ENCODE assay signal across 8 cellular contexts in genomic region chr22:21867528-21868266, GRCh38. TPM values are rescaled to one million over a fixed set of nuclear protein-coding genes. Genes with fewer than 3 reads are reported as not detected.
DNase-seq lines count a peak whose midpoint lies in the region; ATAC-seq and TF ChIP-seq lines count a peak whose summit lies in the region.

Gene MAPK1, minus strand, starts transcription at chr22:21867645. Its CDS starts 205 bp downstream, at chr22:21867440.

- intact Hi-C loops in stomach (cut with DNase I; ENCODE audit: low total_unique reads): loop anchor here (10.0 kb wide), 1 partner anchor 63 kb away; no protein-coding TSS in a partner anchor

- H3K27ac ChIP-seq in KOPT-K1 (ENCODE audit: low read depth, low read length, poor library complexity, severe bottlenecking) (peak within 1 kb of the TSS; percentile 75), RWPE1 (peak within 1 kb of the TSS; percentile 83), neural cell (ENCODE audit: low read length) (peak within 1 kb of the TSS; percentile 83), stomach (peak within 1 kb of the TSS; percentile 89 to 100 (median 93))

- TF ChIP-seq EP300 in neural cell (conservative IDR thresholded peaks at IDR 0.05; ENCODE audit: poor library complexity, severe bottlenecking) (peak; percentile 24), stomach (IDR thresholded peaks at IDR 0.05) (no peak)

- CTCF ChIA-PET in RWPE1 (lab: Yijun Ruan, JAX): no interaction called here

- H3K9ac ChIP-seq in neural cell (ENCODE audit: low read length): peak within 1 kb of the TSS; percentile 86

- H2AFZ ChIP-seq in neural cell (ENCODE audit: low read depth, low read length): peak within 1 kb of the TSS; percentile 69

- H3K9me3 ChIP-seq in KOPT-K1 (ENCODE audit: insufficient read depth, low read length, poor library complexity, severe bottlenecking): no peaks in the 10 kb centered on the region
- H3K9me3 ChIP-seq in neural cell (ENCODE audit: low read length): no peaks in the 10 kb centered on the region
- no peaks in the 10 kb centered on the region for H3K9me3 ChIP-seq in stomach

- H3F3A ChIP-seq in neural cell (ENCODE audit: insufficient read depth, low read length, poor library complexity, severe bottlenecking): no peaks in the 10 kb centered on the region

- H3K4me3 ChIP-seq in fibroblast of the aortic adventitia (ENCODE audit: low read depth, low read length) (peak within 1 kb of the TSS; percentile 92), neural cell (ENCODE audit: low read length) (peak within 1 kb of the TSS; percentile 94), stomach (peak within 1 kb of the TSS; percentile 75 to 92 (median 90))

- H4K20me1 ChIP-seq in neural cell (ENCODE audit: insufficient read depth): peaks cover 15% of the 10 kb centered on the region

- TF ChIP-seq RAD21 in neural cell (conservative IDR thresholded peaks at IDR 0.05): no peak

- peak; percentile 77 for ATAC-seq in GM21786 (IDR thresholded peaks at IDR 0.05; ENCODE audit: unreplicated experiment)

- H3K4me1 ChIP-seq in stomach: peaks cover 24 to 47% (median 38%) of the 10 kb centered on the region in 4 donors

- H3K79me2 ChIP-seq in neural cell (replicated peaks; ENCODE audit: insufficient read depth, low read length): peaks cover 42% of the 10 kb centered on the region

- H3K27me3 ChIP-seq in neural cell (ENCODE audit: insufficient read depth, low read depth, low read length) (no peaks in the 10 kb centered on the region), stomach (no peaks in the 10 kb centered on the region)

- H3K36me3 ChIP-seq in KOPT-K1 (ENCODE audit: insufficient read depth, low read length): peaks cover 7% of the 10 kb centered on the region; the same call in 1 of the 2 replicates
- no peaks in the 10 kb centered on the region for H3K36me3 ChIP-seq in neural cell (ENCODE audit: insufficient read depth, low read length)
- H3K36me3 ChIP-seq in stomach: no peaks in the 10 kb centered on the region

- H3K4me2 ChIP-seq in neural cell (ENCODE audit: low read length): peak within 1 kb of the TSS; percentile 60

- no peaks in the 10 kb centered on the region for H3K9me2 ChIP-seq in neural cell (ENCODE audit: insufficient read depth, low read length)

- 1 to 3% (median 2%) methylated on average over 30 to 73 of the region's 74 CpGs for WGBS in stomach, 5 donors

- TF ChIP-seq CTCF in RWPE1 (conservative IDR thresholded peaks at IDR 0.05; ENCODE audit: low read depth) (peak; percentile 25; the same call in 1 of the 2 replicates), fibroblast of the aortic adventitia (IDR thresholded peaks at IDR 0.05; ENCODE audit: insufficient read depth, low read length) (peak; percentile 32), neural cell (IDR thresholded peaks at IDR 0.05; ENCODE audit: poor library complexity, severe bottlenecking) (peak; percentile 65), stomach (IDR thresholded peaks at IDR 0.05) (peak in 2 of 7 experiments; percentile 30 to 38)

- peak; percentile 94 for DNase-seq in Daoy (ENCODE audit: low read depth)
- peak; percentile 83 for DNase-seq in RWPE1 (ENCODE audit: low spot score)
- peak; percentile 91 for DNase-seq in activated effector memory CD4-positive, alpha-beta T cell treated with Interleukin-2 at 50 U/mL for 16 hours
- DNase-seq in fibroblast of the aortic adventitia (ENCODE audit: low read depth): peak; percentile 80
- peak; percentile 93 for DNase-seq in stomach

- POLR2A ChIA-PET in RWPE1 (lab: Yijun Ruan, JAX; ENCODE audit: low non-redundant PET): no interaction called here

- peak in 1 of 4 donors; percentile 60 for TF ChIP-seq POLR2A in stomach (IDR thresholded peaks at IDR 0.05)

TF ChIP-seq in neural cell, 6 proteins besides CTCF, POLR2A, EP300 and RAD21:
- peak; percentile 94 for TF ChIP-seq POLR2AphosphoS5 (IDR thresholded peaks at IDR 0.05)
- no peak for TF ChIP-seq REST (IDR thresholded peaks at IDR 0.05; ENCODE audit: borderline replicate concordance)
- no peak for TF ChIP-seq TAF1 (IDR thresholded peaks at IDR 0.05; ENCODE audit: low read depth)
- TF ChIP-seq EZH2 (IDR thresholded peaks at IDR 0.05; ENCODE audit: borderline replicate concordance, insufficient read depth, low read length, poor library complexity, severe bottlenecking): no peak
- no peak for TF ChIP-seq SMC3 (conservative IDR thresholded peaks at IDR 0.05; ENCODE audit: poor library complexity)
- no peak for TF ChIP-seq MXI1 (conservative IDR thresholded peaks at IDR 0.05; ENCODE audit: poor library complexity, severe bottlenecking)

RNA-seq across cellular contexts. Expression of gene MAPK1, which starts in this region (rescaled TPM):
- total RNA-seq in Daoy (2014; rRNA removed; shearing (Covaris generic)): 55.2 and 57.1 TPM in 2 replicates
- total RNA-seq in fibroblast of the aortic adventitia (ENCODE audit: low replicate concordance) (23.1 and 74.2 TPM in 2 replicates), stomach (10 to 100 TPM; 42.0 to 81.6 (median 56.5) TPM)
- polyA plus RNA-seq in neural cell (43.3 and 49.5 TPM in 2 replicates), stomach (10 to 100 TPM; 10.4 to 20.5 (median 17.5) TPM)
- polyA minus RNA-seq in neural cell: 80.1 and 85.4 TPM in 2 replicates

Comparison
In these comparisons a context has a peak if more than half of its experiments do, and no peak if none do; other contexts are left out.
1. Peak in every context shown above with its lines: DNase-seq, ATAC-seq, H3K4me3 ChIP-seq and H3K27ac ChIP-seq.